ENCODE assay signal across 12 cellular contexts in the genomic region with DNA sequence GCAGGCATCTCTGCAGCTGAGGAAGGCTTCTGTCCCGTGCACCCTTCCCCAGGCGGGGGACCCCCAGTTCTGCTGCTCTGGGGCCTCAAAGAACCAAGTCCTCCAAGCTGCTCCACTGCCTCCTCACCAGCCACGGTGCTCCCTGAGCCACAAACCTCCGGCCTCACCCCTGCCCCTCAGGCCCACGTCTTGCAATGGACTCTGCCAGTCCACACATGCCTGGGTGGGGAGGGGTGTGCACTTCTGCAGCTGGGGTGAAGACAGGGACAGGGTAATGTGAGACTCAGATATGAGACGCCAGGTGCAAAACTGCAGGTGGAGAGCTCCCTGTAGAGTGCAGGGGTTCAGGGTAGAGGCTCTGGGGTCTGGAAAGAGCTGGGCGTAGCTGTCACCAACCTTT. TPM values are rescaled to one million over a fixed set of nuclear protein-coding genes. Genes with fewer than 3 reads are reported as not detected.
DNase-seq lines count a peak whose midpoint lies in the region; ATAC-seq and TF ChIP-seq lines count a peak whose summit lies in the region.
"Had no signal": no experiment of that assay in that cellular context is flagged by ENCODE, and none has a peak within 500 bp of the region (broad histone marks: within the 10 kb centered on the region; RNA-seq: fewer than 3 reads in every experiment).

No MANE protein-coding gene starts in this region.

- H3K4me3 ChIP-seq in HCT116 (replicated peaks in 1 of 2; ENCODE audit: low read depth in 1 of 2, low read length in 2 of 2): no peak overlapping the region
- no peak overlapping the region for H3K4me3 ChIP-seq in mucosa of descending colon

- peaks cover 6% of the 10 kb centered on the region for H3K36me3 Mint-ChIP-seq in activated naive CD8-positive, alpha-beta T cell treated with anti-CD3 and anti-CD28 coated beads for 36 hours

- intact Hi-C loops in HCT116 (cut with micrococcal nuclease) (loop anchor here (5.0 kb wide), 2 partner anchors 40 to 60 kb away; a partner anchor contains a TSS), mucosa of descending colon (cut with DNase I, micrococcal nuclease) (no loop called here)

- ATAC-seq in HCT116 (no peak), mucosa of descending colon (no peak)

- H3K4me1 Mint-ChIP-seq in activated naive CD8-positive, alpha-beta T cell treated with anti-CD3 and anti-CD28 coated beads for 36 hours: peaks cover 14% of the 10 kb centered on the region

- H3K9me3 Mint-ChIP-seq in activated naive CD8-positive, alpha-beta T cell treated with anti-CD3 and anti-CD28 coated beads for 36 hours: no peaks in the 10 kb centered on the region

- TF ChIP-seq CTCF in HCT116 (IDR thresholded peaks at IDR 0.05 in 2 of 3, conservative IDR thresholded peaks at IDR 0.05 in 1 of 3; ENCODE audit: borderline replicate concordance in 1 of 3, insufficient read depth in 1 of 3, low read depth in 2 of 3, low read length in 2 of 3) (no peak), mucosa of descending colon (IDR thresholded peaks at IDR 0.05) (no peak)

- H3K9me3 ChIP-seq in HCT116 (ENCODE audit: control insufficient read depth in 1 of 2, insufficient read depth in 1 of 2, low read depth in 1 of 2, low read length in 2 of 2): no peaks in the 10 kb centered on the region
- H3K9me3 ChIP-seq in mucosa of descending colon: no peaks in the 10 kb centered on the region

- TF ChIP-seq RAD21 in HCT116 (IDR thresholded peaks at IDR 0.05; ENCODE audit: low read depth): no peak

- DNase-seq in HCT116 (ENCODE audit: low read depth, low spot score) (no peak), NCI-H2107 treated with DMSO at 0.1 percent for 48 hours (lab: John Stamatoyannopoulos, UW; ENCODE audit: unreplicated experiment) (peak; percentile 95), mucosa of descending colon (peak; percentile 47 to 74 (median 64)), activated gamma-delta T cell treated with Interleukin-2 at 50 U/mL for 16 hours (no peak), NCI-H2029 (lab: John Stamatoyannopoulos, UW) (no peak), SHP77 treated with DMSO at 0.1 percent for 48 hours (lab: John Stamatoyannopoulos, UW) (no peak)
- DNase-seq in activated naive CD8-positive, alpha-beta T cell treated with anti-CD3 and anti-CD28 coated beads for 36 hours: no peak
- DNase-seq: activated T-cell treated with anti-CD3 and anti-CD28 coated beads for 4 hours; hypothalamus; NCI-H1694; stimulated activated CD4-positive, alpha-beta T cell treated with anti-CD3 and anti-CD28 coated beads, Interleukin-4, amount 100 ng/mL, for 4 hours had no signal

- H3K4me1 ChIP-seq in HCT116 (ENCODE audit: control insufficient read depth in 1 of 2, insufficient read depth in 2 of 2, low read length in 2 of 2): peaks cover 25 to 52% of the 10 kb centered on the region in 2 experiments
- peaks cover 48% of the 10 kb centered on the region for H3K4me1 ChIP-seq in mucosa of descending colon (ENCODE audit: low read depth)

- no peaks in the 10 kb centered on the region for H4K20me1 ChIP-seq in HCT116 (ENCODE audit: insufficient read depth)

- RAD21 ChIA-PET in HCT116 (lab: Charles Lee; ENCODE audit: low non-redundant PET in 1 of 2, low total read pairs in 2 of 2, uncharacterized antibody in 2 of 2, unreplicated experiment in 2 of 2): interaction anchor here in 1 of 2 experiments (0.6 kb wide), 1 partner anchor 9 kb away, joined by 4 read pairs; no protein-coding TSS in a partner anchor

- H3K27ac Mint-ChIP-seq in activated naive CD8-positive, alpha-beta T cell treated with anti-CD3 and anti-CD28 coated beads for 36 hours: peak overlapping the region; percentile 69

- no peaks in the 10 kb centered on the region for H3K27me3 ChIP-seq in HCT116 (ENCODE audit: insufficient read depth, low read length)

- H3K27ac ChIP-seq in HCT116 (ENCODE audit: low read depth, low read length): peak overlapping the region; percentile 22; the same call in 1 of the 2 replicates

- peaks cover 28% of the 10 kb centered on the region for H3K79me2 ChIP-seq in HCT116 (ENCODE audit: insufficient read depth, low read length)

- no TSS peak for BruUV-seq in HCT116 (replicated peaks; lab: Mats Ljungman, UMichigan)

- no peaks in the 10 kb centered on the region for H3K36me3 ChIP-seq in HCT116 (ENCODE audit: control insufficient read depth in 1 of 2, insufficient read depth in 2 of 2, low read length in 2 of 2)
- H3K36me3 ChIP-seq in mucosa of descending colon (ENCODE audit: low read depth): no peaks in the 10 kb centered on the region

- H3K4me3 Mint-ChIP-seq in activated naive CD8-positive, alpha-beta T cell treated with anti-CD3 and anti-CD28 coated beads for 36 hours: no peak overlapping the region

- TF ChIP-seq POLR2A in HCT116 (IDR thresholded peaks at IDR 0.05; ENCODE audit: borderline replicate concordance, extremely low read depth, insufficient read depth, insufficient read length): no peak

- POLR2A ChIA-PET in HCT116 (lab: Charles Lee): interaction anchor here (0.7 kb wide), 1 partner anchor 9 kb away, joined by 3 read pairs; no protein-coding TSS in a partner anchor

- no peak overlapping the region for H2AFZ ChIP-seq in HCT116 (ENCODE audit: low read depth, low read length, poor library complexity, severe bottlenecking)

- no peak overlapping the region for H3K4me2 ChIP-seq in HCT116 (ENCODE audit: low read length)

- CTCF ChIA-PET in HCT116 (lab: Charles Lee): no interaction called here

- H3K9me2 ChIP-seq in HCT116 (ENCODE audit: insufficient read depth): no peaks in the 10 kb centered on the region

- no peaks in the 10 kb centered on the region for H3K27me3 Mint-ChIP-seq in activated naive CD8-positive, alpha-beta T cell treated with anti-CD3 and anti-CD28 coated beads for 36 hours

- H3K9ac ChIP-seq in HCT116 (ENCODE audit: low read length): no peak overlapping the region

TF ChIP-seq in HCT116, 20 proteins besides CTCF, POLR2A, EP300 and RAD21 (continues in another document):
- no peak for TF ChIP-seq ZNF274 (IDR thresholded peaks at IDR 0.05; ENCODE audit: low read depth, low read length)
- no peak for TF ChIP-seq SIN3A (IDR thresholded peaks at IDR 0.05; ENCODE audit: low read depth)
- no peak for TF ChIP-seq SP1 (IDR thresholded peaks at IDR 0.05; ENCODE audit: low read depth)
- no peak for TF ChIP-seq EZH2phosphoT487 (IDR thresholded peaks at IDR 0.05; ENCODE audit: borderline replicate concordance)
- TF ChIP-seq ELF1 (IDR thresholded peaks at IDR 0.05; ENCODE audit: borderline replicate concordance, low read depth): no peak
- TF ChIP-seq POLR2AphosphoS5 (IDR thresholded peaks at IDR 0.05; ENCODE audit: low read depth, low read length): no peak
- no peak for TF ChIP-seq FOSL1 (IDR thresholded peaks at IDR 0.05; ENCODE audit: low read depth)
- TF ChIP-seq, protein P1, sequence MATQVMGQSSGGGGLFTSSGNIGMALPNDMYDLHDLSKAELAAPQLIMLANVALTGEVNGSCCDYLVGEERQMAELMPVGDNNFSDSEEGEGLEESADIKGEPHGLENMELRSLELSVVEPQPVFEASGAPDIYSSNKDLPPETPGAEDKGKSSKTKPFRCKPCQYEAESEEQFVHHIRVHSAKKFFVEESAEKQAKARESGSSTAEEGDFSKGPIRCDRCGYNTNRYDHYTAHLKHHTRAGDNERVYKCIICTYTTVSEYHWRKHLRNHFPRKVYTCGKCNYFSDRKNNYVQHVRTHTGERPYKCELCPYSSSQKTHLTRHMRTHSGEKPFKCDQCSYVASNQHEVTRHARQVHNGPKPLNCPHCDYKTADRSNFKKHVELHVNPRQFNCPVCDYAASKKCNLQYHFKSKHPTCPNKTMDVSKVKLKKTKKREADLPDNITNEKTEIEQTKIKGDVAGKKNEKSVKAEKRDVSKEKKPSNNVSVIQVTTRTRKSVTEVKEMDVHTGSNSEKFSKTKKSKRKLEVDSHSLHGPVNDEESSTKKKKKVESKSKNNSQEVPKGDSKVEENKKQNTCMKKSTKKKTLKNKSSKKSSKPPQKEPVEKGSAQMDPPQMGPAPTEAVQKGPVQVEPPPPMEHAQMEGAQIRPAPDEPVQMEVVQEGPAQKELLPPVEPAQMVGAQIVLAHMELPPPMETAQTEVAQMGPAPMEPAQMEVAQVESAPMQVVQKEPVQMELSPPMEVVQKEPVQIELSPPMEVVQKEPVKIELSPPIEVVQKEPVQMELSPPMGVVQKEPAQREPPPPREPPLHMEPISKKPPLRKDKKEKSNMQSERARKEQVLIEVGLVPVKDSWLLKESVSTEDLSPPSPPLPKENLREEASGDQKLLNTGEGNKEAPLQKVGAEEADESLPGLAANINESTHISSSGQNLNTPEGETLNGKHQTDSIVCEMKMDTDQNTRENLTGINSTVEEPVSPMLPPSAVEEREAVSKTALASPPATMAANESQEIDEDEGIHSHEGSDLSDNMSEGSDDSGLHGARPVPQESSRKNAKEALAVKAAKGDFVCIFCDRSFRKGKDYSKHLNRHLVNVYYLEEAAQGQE (IDR thresholded peaks at IDR 0.05; ENCODE audit: low read depth): no peak
- TF ChIP-seq TCF7L2 (IDR thresholded peaks at IDR 0.05; ENCODE audit: borderline replicate concordance, extremely low read depth, insufficient read depth, insufficient read length): no peak
- TF ChIP-seq YY1 (IDR thresholded peaks at IDR 0.05; ENCODE audit: extremely low read depth, insufficient replicate concordance, low read depth, low read length): no peak
- TF ChIP-seq, protein P2, sequence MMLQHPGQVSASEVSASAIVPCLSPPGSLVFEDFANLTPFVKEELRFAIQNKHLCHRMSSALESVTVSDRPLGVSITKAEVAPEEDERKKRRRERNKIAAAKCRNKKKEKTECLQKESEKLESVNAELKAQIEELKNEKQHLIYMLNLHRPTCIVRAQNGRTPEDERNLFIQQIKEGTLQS (IDR thresholded peaks at IDR 0.05): no peak
- TF ChIP-seq CEBPB (IDR thresholded peaks at IDR 0.05; ENCODE audit: low read depth): no peak
- TF ChIP-seq EZH2 (IDR thresholded peaks at IDR 0.05): no peak

RNA-seq across cellular contexts. Expression of a gene that starts 3.2 kb away (rescaled TPM):
- total RNA-seq in HCT116 (2021; ENCODE audit: unreplicated experiment) (40.1 TPM), mucosa of descending colon (10 to 100 TPM; 19.2 to 34.8 (median 27.3) TPM)
- polyA plus RNA-seq in HCT116 (2012): 32.1 and 33.3 TPM in 2 replicates
- total RNA-seq in activated naive CD8-positive, alpha-beta T cell treated with anti-CD3 and anti-CD28 coated beads for 36 hours: 10 to 100 TPM; 17.3 to 18.2 TPM

RNA-seq across cellular contexts. Expression of a gene that starts 5.1 kb away (rescaled TPM):
- total RNA-seq in HCT116 (2021; ENCODE audit: unreplicated experiment) (70.3 TPM), mucosa of descending colon (100 to 1,000 TPM in 2 of 3 donors, 10 to 100 TPM in 1; 85.2 to 179 (median 131) TPM)
- polyA plus RNA-seq in HCT116 (2012): 53.8 and 55.2 TPM in 2 replicates
- total RNA-seq in activated naive CD8-positive, alpha-beta T cell treated with anti-CD3 and anti-CD28 coated beads for 36 hours: 10 to 100 TPM; 22.2 to 22.9 TPM
- total RNA-seq: H4 had no signal

RNA-seq across cellular contexts. Expression of a gene that starts 32.1 kb away (rescaled TPM):
- total RNA-seq in HCT116 (2021; ENCODE audit: unreplicated experiment) (85.6 TPM), mucosa of descending colon (100 to 1,000 TPM; 103 to 190 (median 116) TPM)
- 96.6 and 99.1 TPM in 2 replicates for polyA plus RNA-seq in HCT116 (2012)
- 10 to 100 TPM; 26.4 to 27.2 TPM for total RNA-seq in activated naive CD8-positive, alpha-beta T cell treated with anti-CD3 and anti-CD28 coated beads for 36 hours

RNA-seq across cellular contexts. Expression of a gene that starts 52.9 kb away (rescaled TPM):
- total RNA-seq in HCT116 (2021; ENCODE audit: unreplicated experiment) (157 TPM), mucosa of descending colon (100 to 1,000 TPM in 2 of 3 donors, 10 to 100 TPM in 1; 73.3 to 174 (median 143) TPM)
- 124 and 128 TPM in 2 replicates for polyA plus RNA-seq in HCT116 (2012)
- total RNA-seq in activated naive CD8-positive, alpha-beta T cell treated with anti-CD3 and anti-CD28 coated beads for 36 hours: not detected

Comparison
In these comparisons a context has a peak if more than half of its experiments do, and no peak if none do; other contexts are left out.
1. DNase-seq: peak in NCI-H2107 treated with DMSO at 0.1 percent for 48 hours (single experiment) and mucosa of descending colon (3 of 3); none in HCT116 (single experiment), activated naive CD8-positive, alpha-beta T cell treated with anti-CD3 and anti-CD28 coated beads for 36 hours (single experiment), activated gamma-delta T cell treated with Interleukin-2 at 50 U/mL for 16 hours (single experiment), NCI-H2029 (single experiment) and SHP77 treated with DMSO at 0.1 percent for 48 hours (single experiment).